Comparison of ENCODE assay signal across 1 cellular context in the genomic region with DNA sequence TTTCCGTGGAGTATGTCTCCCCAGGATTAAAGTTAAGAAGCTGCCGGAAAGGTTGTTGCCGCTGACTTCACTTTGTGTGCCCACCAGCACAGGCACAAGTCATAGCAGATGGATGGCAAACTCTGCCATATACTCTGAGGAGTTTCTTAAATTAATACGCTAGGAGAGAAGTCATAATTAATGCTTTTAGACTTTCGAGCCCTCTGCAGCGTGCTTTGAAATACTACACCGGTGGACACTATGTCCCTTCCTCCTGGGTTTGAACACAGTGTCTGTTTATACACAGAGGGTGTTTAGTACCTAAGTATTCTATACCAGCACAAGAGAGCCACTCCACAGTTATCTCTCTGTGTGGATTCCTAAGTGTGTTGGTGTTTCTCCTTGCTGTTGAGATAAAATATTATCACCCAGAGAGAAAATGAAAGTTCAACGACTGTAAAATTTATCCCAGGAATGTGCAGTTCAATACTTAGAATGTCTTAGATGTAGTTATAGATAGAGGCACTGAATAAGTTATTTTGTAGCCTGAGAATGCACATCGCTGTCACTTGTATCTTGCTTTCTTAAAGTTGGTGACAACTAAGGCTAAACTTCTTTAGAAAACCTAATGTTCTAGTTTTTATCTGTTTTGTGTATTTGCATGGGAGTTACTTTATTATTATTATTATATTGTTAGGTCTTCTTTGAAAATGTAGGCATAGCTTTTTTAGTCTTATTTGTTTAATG.
TF ChIP-seq lines count a peak whose summit lies in the region.

No MANE protein-coding gene starts in this region.

TF ChIP-seq in IMR-90, 13 proteins besides CTCF, POLR2A, EP300 and RAD21:
- TF ChIP-seq MAZ (IDR thresholded peaks at IDR 0.05; ENCODE audit: borderline replicate concordance, low read depth, low read length) (no peak), SMC3 (IDR thresholded peaks at IDR 0.05; ENCODE audit: low read depth, low read length) (no peak), FOS (IDR thresholded peaks at IDR 0.05; ENCODE audit: low read depth, low read length) (no peak), CHD1 (IDR thresholded peaks at IDR 0.05; ENCODE audit: low read depth, low read length) (no peak), CEBPB (IDR thresholded peaks at IDR 0.05; ENCODE audit: low read depth, low read length) (no peak), BHLHE40 (IDR thresholded peaks at IDR 0.05; ENCODE audit: low read depth, low read length) (no peak), MAFK (IDR thresholded peaks at IDR 0.05; ENCODE audit: low read depth, low read length) (no peak), NFE2L2 (IDR thresholded peaks at IDR 0.05; ENCODE audit: low read depth, low read length) (no peak), RFX5 (IDR thresholded peaks at IDR 0.05; ENCODE audit: low read depth, low read length) (no peak), MXI1 (IDR thresholded peaks at IDR 0.05; ENCODE audit: borderline replicate concordance, low read depth, low read length) (no peak), RCOR1 (IDR thresholded peaks at IDR 0.05; ENCODE audit: insufficient replicate concordance, low read length) (no peak)
- TF ChIP-seq, protein P1, sequence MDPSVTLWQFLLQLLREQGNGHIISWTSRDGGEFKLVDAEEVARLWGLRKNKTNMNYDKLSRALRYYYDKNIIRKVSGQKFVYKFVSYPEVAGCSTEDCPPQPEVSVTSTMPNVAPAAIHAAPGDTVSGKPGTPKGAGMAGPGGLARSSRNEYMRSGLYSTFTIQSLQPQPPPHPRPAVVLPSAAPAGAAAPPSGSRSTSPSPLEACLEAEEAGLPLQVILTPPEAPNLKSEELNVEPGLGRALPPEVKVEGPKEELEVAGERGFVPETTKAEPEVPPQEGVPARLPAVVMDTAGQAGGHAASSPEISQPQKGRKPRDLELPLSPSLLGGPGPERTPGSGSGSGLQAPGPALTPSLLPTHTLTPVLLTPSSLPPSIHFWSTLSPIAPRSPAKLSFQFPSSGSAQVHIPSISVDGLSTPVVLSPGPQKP (IDR thresholded peaks at IDR 0.05; ENCODE audit: borderline replicate concordance, low read depth, low read length) = no peak
- TF ChIP-seq, protein P2, sequence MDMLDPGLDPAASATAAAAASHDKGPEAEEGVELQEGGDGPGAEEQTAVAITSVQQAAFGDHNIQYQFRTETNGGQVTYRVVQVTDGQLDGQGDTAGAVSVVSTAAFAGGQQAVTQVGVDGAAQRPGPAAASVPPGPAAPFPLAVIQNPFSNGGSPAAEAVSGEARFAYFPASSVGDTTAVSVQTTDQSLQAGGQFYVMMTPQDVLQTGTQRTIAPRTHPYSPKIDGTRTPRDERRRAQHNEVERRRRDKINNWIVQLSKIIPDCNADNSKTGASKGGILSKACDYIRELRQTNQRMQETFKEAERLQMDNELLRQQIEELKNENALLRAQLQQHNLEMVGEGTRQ (IDR thresholded peaks at IDR 0.05; ENCODE audit: low read depth, low read length) = no peak
